16 cellular contexts compared by ENCODE assay signal in genomic region chr14:101796479-101796878, GRCh38. TPM values are rescaled to one million over a fixed set of nuclear protein-coding genes. Genes with fewer than 3 reads are reported as not detected.
DNase-seq lines count a peak whose midpoint lies in the region; ATAC-seq and TF ChIP-seq lines count a peak whose summit lies in the region.
"Had no signal": no experiment of that assay in that cellular context is flagged by ENCODE, and none has a peak within 500 bp of the region (broad histone marks: within the 10 kb centered on the region; RNA-seq: fewer than 3 reads in every experiment).

No MANE protein-coding gene starts in this region.

- BruUV-seq in PC-9 (replicated peaks; lab: Mats Ljungman, UMichigan), result no TSS peak

- H3K4me1 Mint-ChIP-seq in nephron (peaks cover 10% of the 10 kb centered on the region), endodermal cell (peaks cover 4% of the 10 kb centered on the region)

- H4K20me1 ChIP-seq in PC-9 (ENCODE audit: insufficient read depth), result no peaks in the 10 kb centered on the region

- H3K4me2 ChIP-seq in PC-9, result no peak overlapping the region
- H3K4me2 ChIP-seq: A549 had no signal

- DNase-seq in heart right ventricle (no peak), left cardiac atrium (no peak), esophagus muscularis mucosa (ENCODE audit: extremely low spot score) (peak; percentile 39), endodermal cell (no peak), SW 1271 (lab: John Stamatoyannopoulos, UW) (no peak), PC-9 (no peak)
- DNase-seq: COR-L47, KG1, NCI-H1436 treated with DMSO at 0.1 percent for 48 hours, NCI-H2081, NCI-H510A, NCI-H774 had no signal

- H3K9me2 ChIP-seq in PC-9 (ENCODE audit: insufficient read depth), result no peaks in the 10 kb centered on the region

- POLR2A ChIA-PET in PC-9 (lab: Charles Lee; ENCODE audit: unreplicated experiment), result no interaction called here

- no peak overlapping the region for H3K4me3 ChIP-seq in heart right ventricle
- no peak overlapping the region for H3K4me3 ChIP-seq in esophagus muscularis mucosa
- H3K4me3 ChIP-seq in endodermal cell (ENCODE audit: low read length), result no peak overlapping the region
- no peak overlapping the region for H3K4me3 ChIP-seq in PC-9
- H3K4me3 ChIP-seq: A549 had no signal

- H2AFZ ChIP-seq in PC-9, result no peak overlapping the region

- H3K4me1 ChIP-seq in heart right ventricle (peaks cover 0 to 47% (median 9%) of the 10 kb centered on the region in 9 donors), esophagus muscularis mucosa (peaks cover 19 to 56% (median 42%) of the 10 kb centered on the region in 4 donors), endodermal cell (ENCODE audit: control insufficient read depth, insufficient read depth, low read length) (no peaks in the 10 kb centered on the region), PC-9 (replicated peaks; ENCODE audit: insufficient read depth) (peaks cover 11% of the 10 kb centered on the region)
- H3K4me1 ChIP-seq: A549 had no signal

- TF ChIP-seq EP300 in esophagus muscularis mucosa (IDR thresholded peaks at IDR 0.05), result no peak

- no peak overlapping the region for H3K9ac ChIP-seq in endodermal cell (ENCODE audit: extremely low read depth, low read length, poor library complexity, severe bottlenecking)

- H3K27me3 ChIP-seq in heart right ventricle (no peaks in the 10 kb centered on the region), esophagus muscularis mucosa (no peaks in the 10 kb centered on the region), endodermal cell (ENCODE audit: control insufficient read depth, insufficient read depth, low read length, poor library complexity, severe bottlenecking) (no peaks in the 10 kb centered on the region), PC-9 (ENCODE audit: insufficient read depth, low read depth) (no peaks in the 10 kb centered on the region)

- H3K27ac Mint-ChIP-seq in nephron, result peak overlapping the region in 2 of 3 experiments; percentile 23 to 37
- H3K27ac Mint-ChIP-seq in endodermal cell, result no peak overlapping the region
- H3K27ac Mint-ChIP-seq: CD14-positive monocyte had no signal

- H3K36me3 Mint-ChIP-seq in nephron (ENCODE audit: low read depth), result no peaks in the 10 kb centered on the region
- H3K36me3 Mint-ChIP-seq in endodermal cell (ENCODE audit: low read depth), result no peaks in the 10 kb centered on the region

- no peak for TF ChIP-seq POLR2A in esophagus muscularis mucosa (IDR thresholded peaks at IDR 0.05; ENCODE audit: low read depth)

- 74 to 76% methylated on average over 10 of the region's 10 CpGs for WGBS in heart right ventricle, 2 donors
- 95% methylated on average over 7 of the region's 10 CpGs for WGBS in esophagus muscularis mucosa
- whole genome bisulfite sequencing in endodermal cell (ENCODE audit: insufficient coverage in 1 of 2, insufficient read length in 1 of 2), 2 experiments, result 91 to 98% methylated on average over 8 to 10 of the region's 10 CpGs

- no peak overlapping the region for H3K4me3 Mint-ChIP-seq in nephron
- H3K4me3 Mint-ChIP-seq in endodermal cell, result no peak overlapping the region

- H3F3A ChIP-seq in PC-9 (ENCODE audit: insufficient read depth, low read depth), result 0 out of 2 replicates have a peak, but pooled peaks cover 5% of the 10 kb centered on the region

- H3K27me3 Mint-ChIP-seq in nephron (ENCODE audit: low read depth) (no peaks in the 10 kb centered on the region), endodermal cell (ENCODE audit: insufficient read depth) (no peaks in the 10 kb centered on the region)

- intact Hi-C loops in heart right ventricle (cut with DNase I), result no loop called here
- intact Hi-C loops in left cardiac atrium (cut with DNase I), result no loop called here
- intact Hi-C loops in esophagus muscularis mucosa (cut with DNase I), result no loop called here
- intact Hi-C loops in PC-9 (cut with micrococcal nuclease; ENCODE audit: unreplicated experiment), result no loop called here

- H3K9me3 ChIP-seq in heart right ventricle, result peaks cover 0 to 6% (median 0%) of the 10 kb centered on the region in 11 donors
- H3K9me3 ChIP-seq in esophagus muscularis mucosa, result no peaks in the 10 kb centered on the region
- peaks cover 14% of the 10 kb centered on the region for H3K9me3 ChIP-seq in endodermal cell (ENCODE audit: control insufficient read depth, low read length)
- no peaks in the 10 kb centered on the region for H3K9me3 ChIP-seq in PC-9 (ENCODE audit: insufficient read depth, low read depth)
- H3K9me3 ChIP-seq: A549 had no signal

- TF ChIP-seq CTCF in heart right ventricle (IDR thresholded peaks at IDR 0.05) (no peak), esophagus muscularis mucosa (IDR thresholded peaks at IDR 0.05) (no peak), nephron (IDR thresholded peaks at IDR 0.05; ENCODE audit: unreplicated experiment in 3 of 3) (no peak), endodermal cell (conservative IDR thresholded peaks at IDR 0.05) (no peak), PC-9 (conservative IDR thresholded peaks at IDR 0.05) (no peak)

- H3K9me3 Mint-ChIP-seq in nephron, result no peaks in the 10 kb centered on the region
- no peaks in the 10 kb centered on the region for H3K9me3 Mint-ChIP-seq in endodermal cell

- peaks cover 0 to 11% (median 0%) of the 10 kb centered on the region in 9 donors for H3K36me3 ChIP-seq in heart right ventricle
- peaks cover 0 to 5% (median 2%) of the 10 kb centered on the region in 4 donors for H3K36me3 ChIP-seq in esophagus muscularis mucosa
- no peaks in the 10 kb centered on the region for H3K36me3 ChIP-seq in endodermal cell (ENCODE audit: control insufficient read depth, insufficient read depth, low read length)
- no peaks in the 10 kb centered on the region for H3K36me3 ChIP-seq in PC-9 (ENCODE audit: low read depth)

- H3K27ac ChIP-seq in heart right ventricle (peak overlapping the region in 7 of 10 donors; percentile 19 to 82 (median 37)), esophagus muscularis mucosa (replicated peaks in 1 of 4) (peak overlapping the region; percentile 70 to 79 (median 78)), endodermal cell (ENCODE audit: low read depth, low read length) (no peak overlapping the region), PC-9 (no peak overlapping the region)
- H3K27ac ChIP-seq: A549 had no signal

- H3K79me2 ChIP-seq in PC-9 (ENCODE audit: low read depth), result no peaks in the 10 kb centered on the region

- ATAC-seq in heart right ventricle, result peak in 7 of 8 donors; percentile 28 to 52 (median 37)
- ATAC-seq in left cardiac atrium, result no peak
- ATAC-seq in GM19452 (IDR thresholded peaks at IDR 0.05; ENCODE audit: unreplicated experiment), result no peak
- ATAC-seq: A549 had no signal

- CTCF ChIA-PET in PC-9 (lab: Charles Lee), result interaction anchor here (1.0 kb wide), 1 partner anchor 90 kb away, joined by 3 read pairs; no protein-coding TSS in a partner anchor

RNA-seq across cellular contexts. Expression of gene PPP2R5C, which starts 35.0 kb away (rescaled TPM):
- total RNA-seq in heart right ventricle, result 100 to 1,000 TPM; 183 to 257 (median 224) TPM
- polyA plus RNA-seq in heart right ventricle, result 100 to 1,000 TPM in 1 of 2 donors, 10 to 100 TPM in 1; 66.8 to 157 TPM
- total RNA-seq in left cardiac atrium, result 100 to 1,000 TPM; 126 to 142 TPM
- 100 to 1,000 TPM; 103 to 142 (median 131) TPM for total RNA-seq in esophagus muscularis mucosa
- total RNA-seq in endodermal cell, result 100 to 1,000 TPM; 116 to 117 TPM
- 151 TPM for polyA plus RNA-seq in endodermal cell (2013, experiment 1 of 2)
- 146 TPM for polyA plus RNA-seq in endodermal cell (2013, experiment 2 of 2)
- total RNA-seq in PC-9 (2021), result 301 and 401 TPM in 2 replicates

Comparison
In these comparisons a context has a peak if more than half of its experiments do, and no peak if none do; other contexts are left out.
1. ATAC-seq: peak in heart right ventricle (7 of 8); none in left cardiac atrium (0 of 2) and GM19452 (single experiment).
2. H3K27ac ChIP-seq: peak in heart right ventricle (7 of 10) and esophagus muscularis mucosa (4 of 4); none in endodermal cell (single experiment) and PC-9 (single experiment).